Comparison of ENCODE assay signal across 8 cellular contexts in the genomic region with DNA sequence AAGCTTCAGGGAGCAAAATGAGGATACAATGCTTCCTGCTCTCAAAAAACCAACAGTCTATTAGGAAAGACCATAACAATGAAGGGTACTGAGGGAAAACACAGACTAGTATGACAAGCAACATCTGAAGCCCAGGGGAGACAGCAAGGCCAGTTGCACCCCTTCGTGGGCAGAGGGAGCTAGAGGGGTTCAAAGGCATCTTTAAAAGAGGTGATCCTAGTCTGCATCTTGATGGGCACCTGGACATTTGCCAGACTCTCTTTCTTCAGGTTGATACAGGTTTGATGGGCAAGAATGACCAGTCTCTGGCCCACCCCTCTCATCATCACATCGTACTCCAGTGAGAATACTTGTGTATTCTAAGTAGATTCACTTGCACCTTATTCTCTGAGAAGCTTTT.
DNase-seq lines count a peak whose midpoint lies in the region; ATAC-seq and TF ChIP-seq lines count a peak whose summit lies in the region.

No MANE protein-coding gene starts in this region.

- intact Hi-C loops in spleen (cut with DNase I; ENCODE audit: low total_unique reads) (loop anchor here (10.0 kb wide), 1 partner anchor 178 kb away; a partner anchor contains a TSS), tibial artery (cut with DNase I; ENCODE audit: low total_unique reads) (loop anchor here (5.0 kb wide), 1 partner anchor 335 kb away; no protein-coding TSS in a partner anchor)

- H3K4me3 ChIP-seq in spleen = no peak overlapping the region
- H3K4me3 ChIP-seq in tibial artery = no peak overlapping the region

- peaks cover 45% of the 10 kb centered on the region for H3K4me1 Mint-ChIP-seq in activated CD8-positive, alpha-beta memory T cell treated with anti-CD3 and anti-CD28 coated beads, Interleukin-2, amount 10 ng/mL, durations not matched to agents 7 days and 5 days
- H3K4me1 Mint-ChIP-seq in activated naive CD8-positive, alpha-beta T cell treated with anti-CD3 and anti-CD28 coated beads, Interleukin-2, amount 50 U/mL, for 24 hours = peaks cover 77% of the 10 kb centered on the region

- CTCF ChIA-PET in activated CD8-positive, alpha-beta memory T cell treated with anti-CD3 and anti-CD28 coated beads, Interleukin-2, amount 10 ng/mL, durations not matched to agents 7 days and 5 days (lab: Charles Lee) = interaction anchor here (1.4 to 12.0 kb wide), 5 partner anchors 56 to 340 kb away, joined by 3 to 218 read pairs (median 5); no protein-coding TSS in a partner anchor

- H3K36me3 ChIP-seq in spleen (no peaks in the 10 kb centered on the region), tibial artery (no peaks in the 10 kb centered on the region)

- ATAC-seq in activated CD8-positive, alpha-beta memory T cell treated with anti-CD3 and anti-CD28 coated beads, Interleukin-2, amount 10 ng/mL, durations not matched to agents 7 days and 5 days = no peak
- ATAC-seq in activated naive CD8-positive, alpha-beta T cell treated with anti-CD3 and anti-CD28 coated beads, Interleukin-2, amount 50 U/mL, for 24 hours = no peak
- no peak for ATAC-seq in GM18868 (IDR thresholded peaks at IDR 0.05; ENCODE audit: unreplicated experiment)

- no peaks in the 10 kb centered on the region for H3K9me3 Mint-ChIP-seq in activated CD8-positive, alpha-beta memory T cell treated with anti-CD3 and anti-CD28 coated beads, Interleukin-2, amount 10 ng/mL, durations not matched to agents 7 days and 5 days (ENCODE audit: low read depth)
- H3K9me3 Mint-ChIP-seq in activated naive CD8-positive, alpha-beta T cell treated with anti-CD3 and anti-CD28 coated beads, Interleukin-2, amount 50 U/mL, for 24 hours = no peaks in the 10 kb centered on the region

- TF ChIP-seq CTCF in spleen (IDR thresholded peaks at IDR 0.05 in 8 of 11, conservative IDR thresholded peaks at IDR 0.05 in 3 of 11) = peak in 7 of 11 experiments; percentile 11 to 54 (median 46)
- no peak for TF ChIP-seq CTCF in tibial artery (IDR thresholded peaks at IDR 0.05)

- peak; percentile 64 for DNase-seq in activated CD8-positive, alpha-beta memory T cell treated with anti-CD3 and anti-CD28 coated beads, Interleukin-2, amount 10 ng/mL, durations not matched to agents 7 days and 5 days
- DNase-seq in activated CD8-positive, alpha-beta memory T cell treated with anti-CD3 and anti-CD28 coated beads for 24 hours = no peak
- DNase-seq in NCI-H1105 (lab: John Stamatoyannopoulos, UW) (peak; percentile 16), spleen (peak; percentile 76), tibial artery (no peak), GM19238 (ENCODE audit: insufficient read length, low spot score) (no peak)
- peak; percentile 28 for DNase-seq in activated naive CD8-positive, alpha-beta T cell treated with anti-CD3 and anti-CD28 coated beads, Interleukin-2, amount 50 U/mL, for 24 hours

- 63 to 81% (median 70%) methylated on average over 2 of the region's 2 CpGs for WGBS in spleen, 5 donors

- H3K27ac ChIP-seq in spleen (peak overlapping the region in 7 of 8 donors; percentile 37 to 84 (median 71)), tibial artery (no peak overlapping the region)

- no peak for TF ChIP-seq POLR2A in spleen (IDR thresholded peaks at IDR 0.05)

- no peaks in the 10 kb centered on the region for H3K9me3 ChIP-seq in spleen
- no peaks in the 10 kb centered on the region for H3K9me3 ChIP-seq in tibial artery

- H3K4me1 ChIP-seq in spleen (peaks cover 31 to 98% (median 63%) of the 10 kb centered on the region in 6 donors), tibial artery (peaks cover 0 to 9% (median 3%) of the 10 kb centered on the region in 4 donors)

- H3K4me3 Mint-ChIP-seq in activated CD8-positive, alpha-beta memory T cell treated with anti-CD3 and anti-CD28 coated beads, Interleukin-2, amount 10 ng/mL, durations not matched to agents 7 days and 5 days = no peak overlapping the region
- no peak overlapping the region for H3K4me3 Mint-ChIP-seq in activated naive CD8-positive, alpha-beta T cell treated with anti-CD3 and anti-CD28 coated beads, Interleukin-2, amount 50 U/mL, for 24 hours

- H3K27me3 ChIP-seq in spleen (replicated peaks in 1 of 7) (no peaks in the 10 kb centered on the region), tibial artery (no peaks in the 10 kb centered on the region)

- H3K36me3 Mint-ChIP-seq in activated CD8-positive, alpha-beta memory T cell treated with anti-CD3 and anti-CD28 coated beads, Interleukin-2, amount 10 ng/mL, durations not matched to agents 7 days and 5 days = no peaks in the 10 kb centered on the region
- H3K36me3 Mint-ChIP-seq in activated naive CD8-positive, alpha-beta T cell treated with anti-CD3 and anti-CD28 coated beads, Interleukin-2, amount 50 U/mL, for 24 hours (ENCODE audit: low read depth) = peaks cover 2% of the 10 kb centered on the region

- no peaks in the 10 kb centered on the region for H3K27me3 Mint-ChIP-seq in activated CD8-positive, alpha-beta memory T cell treated with anti-CD3 and anti-CD28 coated beads, Interleukin-2, amount 10 ng/mL, durations not matched to agents 7 days and 5 days
- H3K27me3 Mint-ChIP-seq in activated naive CD8-positive, alpha-beta T cell treated with anti-CD3 and anti-CD28 coated beads, Interleukin-2, amount 50 U/mL, for 24 hours = no peaks in the 10 kb centered on the region

- H3K27ac Mint-ChIP-seq in activated CD8-positive, alpha-beta memory T cell treated with anti-CD3 and anti-CD28 coated beads, Interleukin-2, amount 10 ng/mL, durations not matched to agents 7 days and 5 days = peak overlapping the region; percentile 79
- peak overlapping the region; percentile 62 for H3K27ac Mint-ChIP-seq in activated naive CD8-positive, alpha-beta T cell treated with anti-CD3 and anti-CD28 coated beads, Interleukin-2, amount 50 U/mL, for 24 hours

Comparison
In these comparisons a context has a peak if more than half of its experiments do, and no peak if none do; other contexts are left out.
1. DNase-seq: peak in activated CD8-positive, alpha-beta memory T cell treated with anti-CD3 and anti-CD28 coated beads, Interleukin-2, amount 10 ng/mL, durations not matched to agents 7 days and 5 days (single experiment), NCI-H1105 (single experiment), activated naive CD8-positive, alpha-beta T cell treated with anti-CD3 and anti-CD28 coated beads, Interleukin-2, amount 50 U/mL, for 24 hours (single experiment) and spleen (single experiment); none in activated CD8-positive, alpha-beta memory T cell treated with anti-CD3 and anti-CD28 coated beads for 24 hours (single experiment), tibial artery (0 of 2) and GM19238 (single experiment).
2. H3K27ac ChIP-seq: peak in spleen (7 of 8); none in tibial artery (0 of 2).
3. CTCF ChIP-seq: peak in spleen (7 of 11); none in tibial artery (0 of 2).